Comparison of ENCODE assay signal across 8 cellular contexts in genomic region chr10:62046522-62047239, GRCh38.
DNase-seq lines count a peak whose midpoint lies in the region; ATAC-seq lines count a peak whose summit lies in the region.

No MANE protein-coding gene starts in this region.

- CTCF ChIA-PET in activated CD8-positive, alpha-beta T cell treated with anti-CD3 and anti-CD28 coated beads, Interleukin-2, amount 10 ng/mL, durations not matched to agents 7 days and 5 days (lab: Charles Lee): interaction anchor here (0.8 to 6.2 kb wide), 14 partner anchors 8 to 202 kb away, joined by 3 to 83 read pairs (median 4); no protein-coding TSS in a partner anchor

- POLR2A ChIA-PET in activated CD8-positive, alpha-beta T cell treated with anti-CD3 and anti-CD28 coated beads, Interleukin-2, amount 10 ng/mL, durations not matched to agents 7 days and 5 days (lab: Charles Lee): interaction anchor here (0.6 to 6.2 kb wide), 20 partner anchors 7 to 1222 kb away, joined by 3 to 117 read pairs (median 3); partner anchors contain the start of gene ARID5B

- peaks cover 51% of the 10 kb centered on the region for H3K36me3 Mint-ChIP-seq in activated CD8-positive, alpha-beta T cell treated with anti-CD3 and anti-CD28 coated beads, Interleukin-2, amount 10 ng/mL, durations not matched to agents 7 days and 5 days (ENCODE audit: low read depth)

- peak overlapping the region; percentile 77 for H3K4me3 Mint-ChIP-seq in activated CD8-positive, alpha-beta T cell treated with anti-CD3 and anti-CD28 coated beads, Interleukin-2, amount 10 ng/mL, durations not matched to agents 7 days and 5 days

- peak overlapping the region; percentile 95 for H3K27ac Mint-ChIP-seq in activated CD8-positive, alpha-beta T cell treated with anti-CD3 and anti-CD28 coated beads, Interleukin-2, amount 10 ng/mL, durations not matched to agents 7 days and 5 days

- H3K4me1 ChIP-seq in right cardiac atrium (ENCODE audit: control insufficient read depth, insufficient read depth, low read length) (peaks cover 11% of the 10 kb centered on the region), subcutaneous abdominal adipose tissue (ENCODE audit: control insufficient read depth in 5 of 5, insufficient read depth in 5 of 5, low read length in 5 of 5) (peaks cover 9 to 65% (median 50%) of the 10 kb centered on the region in 5 donors)

- WGBS in right cardiac atrium: 46% methylated on average over 4 of the region's 4 CpGs

- DNase-seq in G401 (ENCODE audit: low spot score): peak; percentile 32
- DNase-seq in activated CD8-positive, alpha-beta T cell treated with anti-CD3 and anti-CD28 coated beads, Interleukin-2, amount 10 ng/mL, durations not matched to agents 7 days and 5 days: peak; percentile 42
- DNase-seq in right cardiac atrium: peak; percentile 32 to 61 (median 49)
- no peak for DNase-seq in NCI-H2196 treated with DMSO at 0.1 percent for 48 hours (lab: John Stamatoyannopoulos, UW; ENCODE audit: unreplicated experiment)
- no peak for DNase-seq in DMS79 (lab: John Stamatoyannopoulos, UW)

- H3K9me3 Mint-ChIP-seq in activated CD8-positive, alpha-beta T cell treated with anti-CD3 and anti-CD28 coated beads, Interleukin-2, amount 10 ng/mL, durations not matched to agents 7 days and 5 days (ENCODE audit: insufficient read depth): no peaks in the 10 kb centered on the region

- no peaks in the 10 kb centered on the region for H3K27me3 ChIP-seq in right cardiac atrium (ENCODE audit: control insufficient read depth, insufficient read depth)
- H3K27me3 ChIP-seq in subcutaneous abdominal adipose tissue (ENCODE audit: control insufficient read depth in 5 of 5, insufficient read depth in 4 of 5, low read length in 5 of 5): no peaks in the 10 kb centered on the region

- H3K9me3 ChIP-seq in right cardiac atrium (ENCODE audit: control insufficient read depth, low read length): no peaks in the 10 kb centered on the region
- no peaks in the 10 kb centered on the region for H3K9me3 ChIP-seq in subcutaneous abdominal adipose tissue (ENCODE audit: control insufficient read depth in 5 of 5, low read length in 5 of 5)

- in situ Hi-C loops in G401 (cut with HindIII; ENCODE audit: low sequenced_read_pairs): no loop called here

- H3K27me3 Mint-ChIP-seq in activated CD8-positive, alpha-beta T cell treated with anti-CD3 and anti-CD28 coated beads, Interleukin-2, amount 10 ng/mL, durations not matched to agents 7 days and 5 days (ENCODE audit: low read depth): no peaks in the 10 kb centered on the region

- peak; percentile 51 for ATAC-seq in GM19468 (IDR thresholded peaks at IDR 0.05; ENCODE audit: extremely low read depth, unreplicated experiment)
- ATAC-seq in HG03565 (IDR thresholded peaks at IDR 0.05; ENCODE audit: unreplicated experiment): peak; percentile 35
- ATAC-seq in activated CD8-positive, alpha-beta T cell treated with anti-CD3 and anti-CD28 coated beads, Interleukin-2, amount 10 ng/mL, durations not matched to agents 7 days and 5 days: peak; percentile 52
- ATAC-seq in right cardiac atrium: peak in 1 of 2 donors; percentile 5

- H3K4me1 Mint-ChIP-seq in activated CD8-positive, alpha-beta T cell treated with anti-CD3 and anti-CD28 coated beads, Interleukin-2, amount 10 ng/mL, durations not matched to agents 7 days and 5 days (ENCODE audit: low read depth): peaks cover 95% of the 10 kb centered on the region

- peaks cover 0 to 5% (median 1%) of the 10 kb centered on the region in 5 donors for H3K36me3 ChIP-seq in subcutaneous abdominal adipose tissue (ENCODE audit: control insufficient read depth in 5 of 5, insufficient read depth in 5 of 5, low read length in 5 of 5)

- peak overlapping the region; percentile 29 to 100 (median 51) for H3K9ac ChIP-seq in subcutaneous abdominal adipose tissue (ENCODE audit: low read length in 5 of 5)

- H3K27ac ChIP-seq in right cardiac atrium (ENCODE audit: low read length): peak overlapping the region; percentile 93
- H3K27ac ChIP-seq in subcutaneous abdominal adipose tissue (ENCODE audit: low read depth, low read length): peak overlapping the region; percentile 98

- H3K4me3 ChIP-seq in right cardiac atrium (ENCODE audit: low read length): no peak overlapping the region
- H3K4me3 ChIP-seq in subcutaneous abdominal adipose tissue (ENCODE audit: low read depth in 1 of 5, low read length in 5 of 5): peak overlapping the region in 4 of 5 donors; percentile 9 to 35 (median 23)

- intact Hi-C loops in right cardiac atrium (cut with DNase I): loop anchor here in 2 of 4 donors (5.0 kb wide), 2 partner anchors 36 to 144 kb away; partner anchors contain the start of gene ARID5B (in 1 of the 2)

Comparison
In these comparisons a context has a peak if more than half of its experiments do, and no peak if none do; other contexts are left out.
1. DNase-seq: peak in G401 (single experiment), activated CD8-positive, alpha-beta T cell treated with anti-CD3 and anti-CD28 coated beads, Interleukin-2, amount 10 ng/mL, durations not matched to agents 7 days and 5 days (single experiment) and right cardiac atrium (3 of 3); none in NCI-H2196 treated with DMSO at 0.1 percent for 48 hours (single experiment) and DMS79 (single experiment).